22 cellular contexts compared by ENCODE assay signal in genomic region chr15:38102972-38103371, GRCh38.
"Had no signal": no experiment of that assay in that cellular context is flagged by ENCODE, and none has a peak within 500 bp of the region (broad histone marks: within the 10 kb centered on the region; RNA-seq: fewer than 3 reads in every experiment).

No MANE protein-coding gene starts in this region.

- ATAC-seq: left cardiac atrium; left lobe of liver; left lung; left ventricle myocardium superior; lower lobe of right lung; naive thymus-derived CD4-positive, alpha-beta T cell had no signal

- DNase-seq: hippocampal formation; hypothalamus; immature natural killer cell; islet precursor cell; kidney; kidney glomerular epithelial cell; left cardiac atrium; left colon; left lung; left ventricle myocardium inferior; left ventricle myocardium superior; lower lobe of right lung; mammary epithelial cell; mesenchymal stem cell; mesendoderm; midbrain; mucosa of descending colon; naive B cell; naive thymus-derived CD4-positive, alpha-beta T cell had no signal

- H3K4me1 Mint-ChIP-seq: immature natural killer cell; memory B cell; mesothelial cell of epicardium; naive B cell; naive thymus-derived CD4-positive, alpha-beta T cell had no signal

- H3K27ac Mint-ChIP-seq: immature natural killer cell; memory B cell; mesothelial cell of epicardium; naive thymus-derived CD4-positive, alpha-beta T cell had no signal

- H3K4me3 Mint-ChIP-seq: immature natural killer cell; memory B cell; mesothelial cell of epicardium; naive B cell; naive thymus-derived CD4-positive, alpha-beta T cell had no signal
